ENCODE assay signal across 1 cellular context in genomic region chr15:58559904-58560588, GRCh38.
TF ChIP-seq lines count a peak whose summit lies in the region.

No MANE protein-coding gene starts in this region.

TF ChIP-seq in K562, 482 proteins besides CTCF, POLR2A, EP300 and RAD21 (continued from another document):
- TF ChIP-seq, protein P1, sequence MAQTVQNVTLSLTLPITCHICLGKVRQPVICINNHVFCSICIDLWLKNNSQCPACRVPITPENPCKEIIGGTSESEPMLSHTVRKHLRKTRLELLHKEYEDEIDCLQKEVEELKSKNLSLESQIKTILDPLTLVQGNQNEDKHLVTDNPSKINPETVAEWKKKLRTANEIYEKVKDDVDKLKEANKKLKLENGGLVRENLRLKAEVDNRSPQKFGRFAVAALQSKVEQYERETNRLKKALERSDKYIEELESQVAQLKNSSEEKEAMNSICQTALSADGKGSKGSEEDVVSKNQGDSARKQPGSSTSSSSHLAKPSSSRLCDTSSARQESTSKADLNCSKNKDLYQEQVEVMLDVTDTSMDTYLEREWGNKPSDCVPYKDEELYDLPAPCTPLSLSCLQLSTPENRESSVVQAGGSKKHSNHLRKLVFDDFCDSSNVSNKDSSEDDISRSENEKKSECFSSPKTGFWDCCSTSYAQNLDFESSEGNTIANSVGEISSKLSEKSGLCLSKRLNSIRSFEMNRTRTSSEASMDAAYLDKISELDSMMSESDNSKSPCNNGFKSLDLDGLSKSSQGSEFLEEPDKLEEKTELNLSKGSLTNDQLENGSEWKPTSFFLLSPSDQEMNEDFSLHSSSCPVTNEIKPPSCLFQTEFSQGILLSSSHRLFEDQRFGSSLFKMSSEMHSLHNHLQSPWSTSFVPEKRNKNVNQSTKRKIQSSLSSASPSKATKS (CRISPR knock-in tag; IDR thresholded peaks at IDR 0.05), result no peak
- TF ChIP-seq GTF2F1 (IDR thresholded peaks at IDR 0.05; ENCODE audit: low read depth, low read length) (no peak), ZNF551 (CRISPR knock-in tag; IDR thresholded peaks at IDR 0.05) (no peak), RUNX1 (IDR thresholded peaks at IDR 0.05; ENCODE audit: low read depth) (no peak), PTTG1 (tag; IDR thresholded peaks at IDR 0.05; ENCODE audit: low read depth) (no peak), POLR2H (tag; IDR thresholded peaks at IDR 0.05; ENCODE audit: low read depth) (no peak), CEBPB (tag; IDR thresholded peaks at IDR 0.05) (peak; percentile 71), FOXK2 (conservative IDR thresholded peaks at IDR 0.05 in 1 of 2, IDR thresholded peaks at IDR 0.05 in 1 of 2; ENCODE audit: low read depth in 2 of 2) (no peak), SETDB1 (IDR thresholded peaks at IDR 0.05; ENCODE audit: low read length) (no peak), ATF3 (IDR thresholded peaks at IDR 0.05) (peak; percentile 85), ATF3 (CRISPR knock-in tag; conservative IDR thresholded peaks at IDR 0.05) (no peak), ZNF76 (CRISPR knock-in tag; IDR thresholded peaks at IDR 0.05; ENCODE audit: borderline replicate concordance) (no peak), ZNF668 (CRISPR knock-in tag; IDR thresholded peaks at IDR 0.05) (no peak), CHD1 (IDR thresholded peaks at IDR 0.05; ENCODE audit: low read length) (no peak), CBFA2T2 (conservative IDR thresholded peaks at IDR 0.05) (no peak)
- TF ChIP-seq, protein P2, sequence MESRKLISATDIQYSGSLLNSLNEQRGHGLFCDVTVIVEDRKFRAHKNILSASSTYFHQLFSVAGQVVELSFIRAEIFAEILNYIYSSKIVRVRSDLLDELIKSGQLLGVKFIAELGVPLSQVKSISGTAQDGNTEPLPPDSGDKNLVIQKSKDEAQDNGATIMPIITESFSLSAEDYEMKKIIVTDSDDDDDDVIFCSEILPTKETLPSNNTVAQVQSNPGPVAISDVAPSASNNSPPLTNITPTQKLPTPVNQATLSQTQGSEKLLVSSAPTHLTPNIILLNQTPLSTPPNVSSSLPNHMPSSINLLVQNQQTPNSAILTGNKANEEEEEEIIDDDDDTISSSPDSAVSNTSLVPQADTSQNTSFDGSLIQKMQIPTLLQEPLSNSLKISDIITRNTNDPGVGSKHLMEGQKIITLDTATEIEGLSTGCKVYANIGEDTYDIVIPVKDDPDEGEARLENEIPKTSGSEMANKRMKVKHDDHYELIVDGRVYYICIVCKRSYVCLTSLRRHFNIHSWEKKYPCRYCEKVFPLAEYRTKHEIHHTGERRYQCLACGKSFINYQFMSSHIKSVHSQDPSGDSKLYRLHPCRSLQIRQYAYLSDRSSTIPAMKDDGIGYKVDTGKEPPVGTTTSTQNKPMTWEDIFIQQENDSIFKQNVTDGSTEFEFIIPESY (CRISPR knock-in tag; IDR thresholded peaks at IDR 0.05), result no peak
